ENCODE assay signal across 1 cellular context in genomic region chr7:128236924-128237586, GRCh38.
TF ChIP-seq lines count a peak whose summit lies in the region.

No MANE protein-coding gene starts in this region.

TF ChIP-seq in K562, 482 proteins besides CTCF, POLR2A, EP300 and RAD21 (continued from another document and continues in another):
- peak in 1 of 2 experiments; percentile 39 for TF ChIP-seq AFF1 (IDR thresholded peaks at IDR 0.05; ENCODE audit: low read depth in 1 of 2, partially characterized antibody in 2 of 2)
- TF ChIP-seq RBM22 (IDR thresholded peaks at IDR 0.05; ENCODE audit: low read depth, low read length, poor library complexity, severe bottlenecking) = no peak
- TF ChIP-seq SRSF7 (optimal IDR thresholded peaks at IDR 0.05; ENCODE audit: low read depth, low read length) = no peak
- peak; percentile 68 for TF ChIP-seq MEIS2 (IDR thresholded peaks at IDR 0.05; ENCODE audit: partially characterized antibody)
- TF ChIP-seq ZNF239 (CRISPR knock-in tag; IDR thresholded peaks at IDR 0.05) = peak; percentile 92
- no peak for TF ChIP-seq MECOM (CRISPR knock-in tag; IDR thresholded peaks at IDR 0.05)
- TF ChIP-seq SIRT6 (IDR thresholded peaks at IDR 0.05; ENCODE audit: low read depth, low read length) = no peak
- peak; percentile 84 for TF ChIP-seq ZNF445 (CRISPR knock-in tag; IDR thresholded peaks at IDR 0.05; ENCODE audit: low read depth)
- TF ChIP-seq KDM1A (IDR thresholded peaks at IDR 0.05) = no peak
- TF ChIP-seq IRF9 (tag; IDR thresholded peaks at IDR 0.05) = peak; percentile 84
- TF ChIP-seq ZC3H8 (IDR thresholded peaks at IDR 0.05) = no peak
- TF ChIP-seq ELF1 (tag; IDR thresholded peaks at IDR 0.05) = peak; percentile 78
- no peak for TF ChIP-seq MTA2 (IDR thresholded peaks at IDR 0.05; ENCODE audit: low read depth)
- peak in 1 of 3 experiments; percentile 43 for TF ChIP-seq YY1 (IDR thresholded peaks at IDR 0.05; ENCODE audit: borderline replicate concordance in 1 of 3, control insufficient read depth in 1 of 3, extremely low read depth in 1 of 3, insufficient read depth in 3 of 3, insufficient read length in 1 of 3, insufficient replicate concordance in 2 of 3, low read depth in 1 of 3, low read length in 2 of 3)
- peak in 1 of 2 experiments; percentile 41; a peak in 2 of 4 replicates for TF ChIP-seq NRF1 (conservative IDR thresholded peaks at IDR 0.05 in 1 of 2, IDR thresholded peaks at IDR 0.05 in 1 of 2)
- TF ChIP-seq CEBPZ (IDR thresholded peaks at IDR 0.05; ENCODE audit: borderline replicate concordance, low read depth, low read length) = no peak
- TF ChIP-seq MYC (IDR thresholded peaks at IDR 0.05; ENCODE audit: low read depth, low read length) = peak; percentile 68
- TF ChIP-seq MYC (CRISPR knock-in tag; IDR thresholded peaks at IDR 0.05; ENCODE audit: borderline replicate concordance, low read depth) = no peak
- TF ChIP-seq ZNF740 (CRISPR knock-in tag; IDR thresholded peaks at IDR 0.05) = no peak
- TF ChIP-seq ZNF740 (tag; IDR thresholded peaks at IDR 0.05) = peak in 1 of 2 experiments; percentile 76; a peak in 1 of 4 replicates
- no peak for TF ChIP-seq HNRNPL (IDR thresholded peaks at IDR 0.05; ENCODE audit: low read depth, low read length)
- peak; percentile 81 for TF ChIP-seq ZBTB12 (CRISPR knock-in tag; IDR thresholded peaks at IDR 0.05)
- TF ChIP-seq UBTF (IDR thresholded peaks at IDR 0.05; ENCODE audit: borderline replicate concordance in 1 of 2, low read depth in 2 of 2, low read length in 2 of 2) = 0 out of 4 replicates have a peak, but pooled peaks of 1 of the 2 experiments have one; percentile 37
- TF ChIP-seq TEAD4 (IDR thresholded peaks at IDR 0.05; ENCODE audit: low read length) = peak; percentile 65; the same call in 1 of the 2 replicates
- TF ChIP-seq TEAD4 (CRISPR knock-in tag; IDR thresholded peaks at IDR 0.05; ENCODE audit: borderline replicate concordance) = no peak
- TF ChIP-seq NFXL1 (CRISPR knock-in tag; IDR thresholded peaks at IDR 0.05) = peak; percentile 85
- TF ChIP-seq ARID1B (IDR thresholded peaks at IDR 0.05) = peak; percentile 67
- no peak for TF ChIP-seq ZNF280B (CRISPR knock-in tag; IDR thresholded peaks at IDR 0.05)
- TF ChIP-seq SREBF2 (CRISPR knock-in tag; IDR thresholded peaks at IDR 0.05) = no peak
- TF ChIP-seq KLF16 (IDR thresholded peaks at IDR 0.05) = no peak
- peak; percentile 93 for TF ChIP-seq ETV1 (tag; conservative IDR thresholded peaks at IDR 0.05; ENCODE audit: low read depth)
- TF ChIP-seq ZSCAN32 (CRISPR knock-in tag; IDR thresholded peaks at IDR 0.05) = no peak
- TF ChIP-seq ZNF444 (CRISPR knock-in tag; IDR thresholded peaks at IDR 0.05) = 0 out of 2 replicates have a peak, but pooled peaks have one; percentile 51
- TF ChIP-seq ZBED1 (IDR thresholded peaks at IDR 0.05) = 0 out of 2 replicates have a peak, but pooled peaks have one; percentile 64
- TF ChIP-seq NFE2 (IDR thresholded peaks at IDR 0.05; ENCODE audit: low read depth) = peak; percentile 94
- TF ChIP-seq PTTG1 (tag; IDR thresholded peaks at IDR 0.05; ENCODE audit: low read depth) = peak; percentile 84
- TF ChIP-seq ZNF584 (CRISPR knock-in tag; IDR thresholded peaks at IDR 0.05; ENCODE audit: low read depth) = peak; percentile 99
- no peak for TF ChIP-seq FUS (optimal IDR thresholded peaks at IDR 0.05; ENCODE audit: low read depth, low read length)
- TF ChIP-seq ZNF175 (CRISPR knock-in tag; IDR thresholded peaks at IDR 0.05; ENCODE audit: low read depth) = peak; percentile 99
- 0 out of 2 replicates have a peak, but pooled peaks have one; percentile 40 for TF ChIP-seq ZNF695 (CRISPR knock-in tag; IDR thresholded peaks at IDR 0.05)
- 0 out of 2 replicates have a peak, but pooled peaks have one; percentile 20 for TF ChIP-seq TRIM28 (IDR thresholded peaks at IDR 0.05)
- TF ChIP-seq ZKSCAN3 (CRISPR knock-in tag; IDR thresholded peaks at IDR 0.05) = peak; percentile 100
- TF ChIP-seq NR2C1 (IDR thresholded peaks at IDR 0.05) = no peak
- TF ChIP-seq NR2C1 (tag; IDR thresholded peaks at IDR 0.05) = peak; percentile 78
- no peak for TF ChIP-seq ZFP30 (CRISPR knock-in tag; IDR thresholded peaks at IDR 0.05; ENCODE audit: borderline replicate concordance)
- TF ChIP-seq MCM5 (IDR thresholded peaks at IDR 0.05; ENCODE audit: low read depth) = no peak
- TF ChIP-seq GTF2B (IDR thresholded peaks at IDR 0.05; ENCODE audit: extremely low read depth, insufficient read length) = no peak
- peak; percentile 40 for TF ChIP-seq RFX1 (IDR thresholded peaks at IDR 0.05)
- no peak for TF ChIP-seq BCLAF1 (IDR thresholded peaks at IDR 0.05; ENCODE audit: borderline replicate concordance in 1 of 2, control insufficient read depth in 1 of 2, low read depth in 2 of 2, low read length in 1 of 2)
